ENCODE assay signal across 1 cellular context in genomic region chr13:41133951-41134350, GRCh38.
TF ChIP-seq lines count a peak whose summit lies in the region.

No MANE protein-coding gene starts in this region.

TF ChIP-seq in A549, 52 proteins besides CTCF, POLR2A, EP300 and RAD21 (continued from another document):
- TF ChIP-seq, protein P1, sequence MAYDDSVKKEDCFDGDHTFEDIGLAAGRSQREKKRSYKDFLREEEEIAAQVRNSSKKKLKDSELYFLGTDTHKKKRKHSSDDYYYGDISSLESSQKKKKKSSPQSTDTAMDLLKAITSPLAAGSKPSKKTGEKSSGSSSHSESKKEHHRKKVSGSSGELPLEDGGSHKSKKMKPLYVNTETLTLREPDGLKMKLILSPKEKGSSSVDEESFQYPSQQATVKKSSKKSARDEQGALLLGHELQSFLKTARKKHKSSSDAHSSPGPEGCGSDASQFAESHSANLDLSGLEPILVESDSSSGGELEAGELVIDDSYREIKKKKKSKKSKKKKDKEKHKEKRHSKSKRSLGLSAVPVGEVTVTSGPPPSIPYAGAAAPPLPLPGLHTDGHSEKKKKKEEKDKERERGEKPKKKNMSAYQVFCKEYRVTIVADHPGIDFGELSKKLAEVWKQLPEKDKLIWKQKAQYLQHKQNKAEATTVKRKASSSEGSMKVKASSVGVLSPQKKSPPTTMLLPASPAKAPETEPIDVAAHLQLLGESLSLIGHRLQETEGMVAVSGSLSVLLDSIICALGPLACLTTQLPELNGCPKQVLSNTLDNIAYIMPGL (CRISPR knock-in tag; IDR thresholded peaks at IDR 0.05; ENCODE audit: borderline replicate concordance) = no peak
- TF ChIP-seq CHD4 (IDR thresholded peaks at IDR 0.05; ENCODE audit: borderline replicate concordance) (no peak), MAZ (IDR thresholded peaks at IDR 0.05; ENCODE audit: borderline replicate concordance, low read depth, low read length) (no peak), HOXA7 (CRISPR knock-in tag; IDR thresholded peaks at IDR 0.05) (no peak), NR3C1 (IDR thresholded peaks at IDR 0.05) (no peak)
- TF ChIP-seq, protein P2, sequence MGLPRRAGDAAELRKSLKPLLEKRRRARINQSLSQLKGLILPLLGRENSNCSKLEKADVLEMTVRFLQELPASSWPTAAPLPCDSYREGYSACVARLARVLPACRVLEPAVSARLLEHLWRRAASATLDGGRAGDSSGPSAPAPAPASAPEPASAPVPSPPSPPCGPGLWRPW (IDR thresholded peaks at IDR 0.05) = no peak
TF ChIP-seq in A549: peak in this region for 0.
